In genomic region chrX:107742754-107743191, GRCh38 we compare ENCODE assay signal across 10 cellular contexts. TPM values are rescaled to one million over a fixed set of nuclear protein-coding genes. Genes with fewer than 3 reads are reported as not detected.
DNase-seq lines count a peak whose midpoint lies in the region; ATAC-seq and TF ChIP-seq lines count a peak whose summit lies in the region.
"Had no signal": no experiment of that assay in that cellular context is flagged by ENCODE, and none has a peak within 500 bp of the region (broad histone marks: within the 10 kb centered on the region; RNA-seq: fewer than 3 reads in every experiment).

No MANE protein-coding gene starts in this region.

- TF ChIP-seq CTCF in VCaP (conservative IDR thresholded peaks at IDR 0.05) (no peak), heart left ventricle (IDR thresholded peaks at IDR 0.05) (no peak), prostate gland (IDR thresholded peaks at IDR 0.05) (no peak), foreskin fibroblast (IDR thresholded peaks at IDR 0.05; ENCODE audit: low read depth, low read length) (no peak)

- peak in 1 of 5 donors; percentile 45 for DNase-seq in CD8-positive, alpha-beta memory T cell
- DNase-seq in heart left ventricle, result peak in 1 of 5 donors; percentile 64
- DNase-seq in prostate gland (ENCODE audit: low spot score), result no peak
- no peak for DNase-seq in foreskin melanocyte
- no peak for DNase-seq in SK-N-DZ (ENCODE audit: low spot score)
- DNase-seq in G401 (ENCODE audit: low spot score), result no peak
- DNase-seq in foreskin fibroblast, result no peak
- DNase-seq: NCI-H1930 had no signal

- H3K36me3 Mint-ChIP-seq in CD8-positive, alpha-beta memory T cell, result peaks cover 0 to 3% (median 0%) of the 10 kb centered on the region in 3 donors

- H3K9me3 ChIP-seq in CD8-positive, alpha-beta memory T cell (ENCODE audit: low read length), result no peaks in the 10 kb centered on the region
- H3K9me3 ChIP-seq in heart left ventricle, result no peaks in the 10 kb centered on the region
- no peaks in the 10 kb centered on the region for H3K9me3 ChIP-seq in prostate gland

- peaks cover 44% of the 10 kb centered on the region for H3K4me1 ChIP-seq in CD8-positive, alpha-beta memory T cell (ENCODE audit: insufficient read depth, low read length)
- peaks cover 7 to 82% (median 44%) of the 10 kb centered on the region in 12 donors for H3K4me1 ChIP-seq in heart left ventricle
- H3K4me1 ChIP-seq in prostate gland (replicated peaks), result no peaks in the 10 kb centered on the region

- H3K4me1 Mint-ChIP-seq in CD8-positive, alpha-beta memory T cell, result peaks cover 38 to 54% (median 42%) of the 10 kb centered on the region in 3 donors

- peaks cover 0 to 5% of the 10 kb centered on the region in 2 donors for H3K27me3 Mint-ChIP-seq in CD8-positive, alpha-beta memory T cell

- H3K27ac ChIP-seq in CD8-positive, alpha-beta memory T cell (ENCODE audit: low read depth, low read length), result peak overlapping the region; percentile 61
- peak overlapping the region; percentile 67 for H3K27ac ChIP-seq in VCaP
- peak overlapping the region; percentile 82 to 97 (median 90) for H3K27ac ChIP-seq in heart left ventricle
- H3K27ac ChIP-seq in prostate gland, result peak overlapping the region; percentile 90 to 94

- H3K36me3 ChIP-seq in CD8-positive, alpha-beta memory T cell (ENCODE audit: insufficient read depth, low read length), result no peaks in the 10 kb centered on the region
- H3K36me3 ChIP-seq in heart left ventricle (no peaks in the 10 kb centered on the region), prostate gland (no peaks in the 10 kb centered on the region)

- peak overlapping the region; percentile 92 to 99 (median 96) for H3K27ac Mint-ChIP-seq in CD8-positive, alpha-beta memory T cell

- intact Hi-C loops in heart left ventricle (cut with DNase I) (loop anchor here in 1 of 10 donors (10.0 kb wide), 1 partner anchor 382 kb away; no protein-coding TSS in a partner anchor), prostate gland (cut with DNase I) (no loop called here)

- H3K4me3 Mint-ChIP-seq in CD8-positive, alpha-beta memory T cell, result peak overlapping the region; percentile 78 to 88 (median 83)

- H3K9me3 Mint-ChIP-seq in CD8-positive, alpha-beta memory T cell, result peaks cover 0 to 3% (median 3%) of the 10 kb centered on the region in 5 donors

- in situ Hi-C loops in G401 (cut with HindIII; ENCODE audit: low sequenced_read_pairs), result no loop called here

- POLR2A ChIA-PET in CD8-positive, alpha-beta memory T cell (lab: Charles Lee), result interaction anchor here (0.6 to 3.1 kb wide), 5 partner anchors 25 to 114 kb away, joined by 3 to 33 read pairs (median 14); partner anchors contain the start of genes PRPS1 and TSC22D3

- TF ChIP-seq POLR2A in heart left ventricle (IDR thresholded peaks at IDR 0.05) (no peak), prostate gland (IDR thresholded peaks at IDR 0.05) (no peak)

- 48 to 74% (median 64%) methylated on average over 9 to 23 of the region's 23 CpGs for WGBS in heart left ventricle, 4 donors
- 47% methylated on average over 17 of the region's 23 CpGs for WGBS in prostate gland

- H3K27me3 ChIP-seq in CD8-positive, alpha-beta memory T cell (ENCODE audit: insufficient read depth, low read length, poor library complexity, severe bottlenecking), result no peaks in the 10 kb centered on the region
- H3K27me3 ChIP-seq in heart left ventricle, result peaks cover 0 to 15% (median 0%) of the 10 kb centered on the region in 9 donors
- no peaks in the 10 kb centered on the region for H3K27me3 ChIP-seq in prostate gland (replicated peaks; ENCODE audit: insufficient read depth)

- peak in 1 of 4 donors; percentile 3 for ATAC-seq in heart left ventricle

- CTCF ChIA-PET in CD8-positive, alpha-beta memory T cell (lab: Charles Lee), result interaction anchor here (1.0 to 4.7 kb wide), 6 partner anchors 13 to 88 kb away, joined by 3 to 47 read pairs (median 17); partner anchors contain the start of genes NCBP2L and TSC22D3

- peak overlapping the region; percentile 58 for H3K4me3 ChIP-seq in CD8-positive, alpha-beta memory T cell (ENCODE audit: low read length)
- H3K4me3 ChIP-seq in heart left ventricle (peak overlapping the region in 8 of 12 donors; percentile 14 to 43 (median 20)), prostate gland (no peak overlapping the region), foreskin fibroblast (ENCODE audit: low read depth in 1 of 2, low read length in 2 of 2) (no peak overlapping the region)

RNA-seq across cellular contexts. Expression of gene TSC22D3, which starts 32.8 kb away (rescaled TPM):
- total RNA-seq in CD8-positive, alpha-beta memory T cell, result 10 to 100 TPM; 45.0 to 47.3 TPM
- polyA plus RNA-seq in CD8-positive, alpha-beta memory T cell, result 790 TPM
- total RNA-seq in heart left ventricle (100 to 1,000 TPM in 2 of 9 donors, 10 to 100 TPM in 7; 28.0 to 145 (median 30.5) TPM), prostate gland (1,000 to 10,000 TPM in 1 of 2 donors, 100 to 1,000 TPM in 1; 480 to 1,164 TPM)
- polyA plus RNA-seq in heart left ventricle, result 100 to 1,000 TPM in 1 of 2 donors, 10 to 100 TPM in 1; 41.5 to 113 TPM
- polyA plus RNA-seq in SK-N-DZ (2014; cell fraction: cytosol; rRNA removed), result 47.0 and 48.2 TPM in 2 replicates
- 19.2 and 26.6 TPM in 2 replicates for polyA plus RNA-seq in SK-N-DZ (2014; cell fraction: nucleus; rRNA removed)
- not detected in 2 replicates for total RNA-seq in G401 (2014; rRNA removed; shearing (Covaris generic))

RNA-seq across cellular contexts. Expression of gene NCBP2L, which starts 34.8 kb away (rescaled TPM):
- not detected for total RNA-seq in CD8-positive, alpha-beta memory T cell
- polyA plus RNA-seq in CD8-positive, alpha-beta memory T cell, result 0.24 TPM
- total RNA-seq in heart left ventricle, result not detected
- polyA plus RNA-seq in heart left ventricle, result not detected
- 1 to 10 TPM in 1 of 2 donors, not detected in 1; 1.2 TPM for total RNA-seq in prostate gland
- not detected in 2 replicates for polyA plus RNA-seq in SK-N-DZ (2014; cell fraction: cytosol; rRNA removed)
- not detected in 2 replicates for polyA plus RNA-seq in SK-N-DZ (2014; cell fraction: nucleus; rRNA removed)
- total RNA-seq in G401 (2014; rRNA removed; shearing (Covaris generic)), result not detected in 2 replicates
- total RNA-seq: fibroblast of lung had no signal
- polyA plus RNA-seq: fibroblast of lung had no signal

Comparison
In these comparisons a context has a peak if more than half of its experiments do, and no peak if none do; other contexts are left out.
1. H3K4me3 ChIP-seq: peak in CD8-positive, alpha-beta memory T cell (single experiment) and heart left ventricle (8 of 12); none in prostate gland (0 of 2) and foreskin fibroblast (0 of 2).
2. RNA of gene TSC22D3, which starts 32.8 kb away (total RNA-seq): 480 to 1,164 TPM in prostate gland, 45.0 to 47.3 TPM in CD8-positive, alpha-beta memory T cell and 28.0 to 145 TPM in heart left ventricle; not detected in G401; every median in the first group is over 10 times any median in the second.
3. Peak in every context shown above with its lines, with median percentiles within 50 percentile points of each other: H3K27ac ChIP-seq.